13 cellular contexts compared by ENCODE assay signal in genomic region chr5:65766159-65766558, GRCh38.
"Had no signal": no experiment of that assay in that cellular context is flagged by ENCODE, and none has a peak within 500 bp of the region (broad histone marks: within the 10 kb centered on the region; RNA-seq: fewer than 3 reads in every experiment).

No MANE protein-coding gene starts in this region.

- H3K27me3 Mint-ChIP-seq: activated B cell treated with CpG ODN at 0.5 μM for 24 hours; activated naive CD4-positive, alpha-beta T cell treated with anti-CD3 and anti-CD28 coated beads, Interleukin-2, amount 50 U/mL, for 24 hours; effector memory CD8-positive, alpha-beta T cell; natural killer cell treated with Interleukin-12 subunit alpha and Interleukin-12 subunit beta and Interleukin-15 and Interleukin-18, amount 100 ng/mL, for 72 hours; type B pancreatic cell had no signal

- H3K9me3 Mint-ChIP-seq: activated naive CD4-positive, alpha-beta T cell treated with anti-CD3 and anti-CD28 coated beads, Interleukin-2, amount 50 U/mL, for 24 hours; effector memory CD8-positive, alpha-beta T cell; natural killer cell treated with Interleukin-12 subunit alpha and Interleukin-12 subunit beta and Interleukin-15 and Interleukin-18, amount 100 ng/mL, for 72 hours had no signal

- ATAC-seq: effector memory CD8-positive, alpha-beta T cell; natural killer cell treated with Interleukin-12 subunit alpha and Interleukin-12 subunit beta and Interleukin-15 and Interleukin-18, amount 100 ng/mL, for 72 hours had no signal

- H3K27ac Mint-ChIP-seq: activated B cell treated with CpG ODN at 0.5 μM for 24 hours; activated naive CD4-positive, alpha-beta T cell treated with anti-CD3 and anti-CD28 coated beads, Interleukin-2, amount 50 U/mL, for 24 hours; effector memory CD8-positive, alpha-beta T cell; mesothelial cell of epicardium; natural killer cell treated with Interleukin-12 subunit alpha and Interleukin-12 subunit beta and Interleukin-15 and Interleukin-18, amount 100 ng/mL, for 72 hours; type B pancreatic cell had no signal

- H3K4me1 Mint-ChIP-seq: mesothelial cell of epicardium had no signal

- H3K4me3 Mint-ChIP-seq: activated B cell treated with CpG ODN at 0.5 μM for 24 hours; activated naive CD4-positive, alpha-beta T cell treated with anti-CD3 and anti-CD28 coated beads, Interleukin-2, amount 50 U/mL, for 24 hours; effector memory CD8-positive, alpha-beta T cell; mesothelial cell of epicardium; natural killer cell treated with Interleukin-12 subunit alpha and Interleukin-12 subunit beta and Interleukin-15 and Interleukin-18, amount 100 ng/mL, for 72 hours; type B pancreatic cell had no signal

- DNase-seq: activated B cell treated with CpG ODN at 0.5 μM for 24 hours; activated CD4-positive, alpha-beta T cell treated with anti-CD3 and anti-CD28 coated beads, Interleukin-2, amount 50 U/mL, for 4 hours; activated gamma-delta T cell; amygdala; dermis blood vessel endothelial cell; effector memory CD8-positive, alpha-beta T cell; foreskin fibroblast; occipital lobe; testis had no signal
